Comparison of ENCODE assay signal across 12 cellular contexts in the genomic region with DNA sequence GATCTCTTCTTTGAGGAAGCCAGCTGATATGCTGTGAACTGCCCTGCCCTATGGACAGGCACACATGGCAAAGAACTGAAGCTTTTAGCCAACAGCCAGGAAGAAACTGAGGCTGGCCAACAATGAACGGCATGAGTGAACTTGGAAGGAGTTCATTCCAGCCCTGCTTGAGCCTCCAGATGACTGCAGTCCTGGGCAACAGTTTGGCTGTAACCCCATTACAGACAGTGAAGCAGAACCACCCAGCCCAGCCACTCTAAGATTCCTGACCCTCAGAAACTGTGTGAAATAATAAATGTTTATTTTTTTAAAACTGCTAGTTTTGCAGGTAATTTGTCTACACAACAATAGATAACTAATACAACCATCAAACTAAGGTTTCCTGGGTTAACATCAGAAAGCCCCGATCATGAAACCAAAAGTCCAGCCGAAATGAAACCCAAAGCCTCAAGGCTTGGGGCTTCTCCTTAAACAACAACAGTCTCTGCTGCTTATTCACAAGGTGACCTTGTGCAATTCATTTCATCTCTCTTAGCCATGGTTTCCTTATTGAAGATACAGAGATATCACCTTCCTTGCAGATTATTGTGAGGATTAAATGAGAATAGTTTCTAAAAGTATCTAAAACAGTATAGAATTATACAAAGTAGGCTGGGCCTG. TPM values are rescaled to one million over a fixed set of nuclear protein-coding genes. Genes with fewer than 3 reads are reported as not detected.
DNase-seq lines count a peak whose midpoint lies in the region; ATAC-seq, FAIRE-seq and TF ChIP-seq lines count a peak whose summit lies in the region.
"Had no signal": no experiment of that assay in that cellular context is flagged by ENCODE, and none has a peak within 500 bp of the region (broad histone marks: within the 10 kb centered on the region; RNA-seq: fewer than 3 reads in every experiment).

No MANE protein-coding gene starts in this region.

- H3K9me3 ChIP-seq in sigmoid colon, result no peaks in the 10 kb centered on the region
- H3K9me3 ChIP-seq: vagina had no signal

- no peak for DNase-seq in GM12891 (ENCODE audit: insufficient read length, low spot score)
- no peak for DNase-seq in HUDEP-2 (lab: John Stamatoyannopoulos, UW; ENCODE audit: unreplicated experiment in 76 of 76)
- no peak for DNase-seq in sigmoid colon
- DNase-seq in NCI-H510A treated with DMSO at 0.1 percent for 48 hours (lab: John Stamatoyannopoulos, UW), result no peak
- no peak for DNase-seq in pons (ENCODE audit: low spot score)
- DNase-seq: activated naive CD8-positive, alpha-beta T cell treated with anti-CD3 and anti-CD28 coated beads for 36 hours; kidney glomerular epithelial cell; WERI-Rb-1 had no signal

- no peak for TF ChIP-seq CTCF in sigmoid colon (IDR thresholded peaks at IDR 0.05)

- H3K27me3 ChIP-seq in sigmoid colon, result no peaks in the 10 kb centered on the region
- H3K27me3 ChIP-seq: vagina had no signal

- ATAC-seq in GM19372 (IDR thresholded peaks at IDR 0.05; ENCODE audit: low read depth, unreplicated experiment) (peak; percentile 34), HG02759 (IDR thresholded peaks at IDR 0.05; ENCODE audit: unreplicated experiment) (peak; percentile 42), HG03460 (IDR thresholded peaks at IDR 0.05; ENCODE audit: unreplicated experiment) (peak; percentile 50)

- intact Hi-C loops in sigmoid colon (cut with DNase I), result no loop called here

- no peak for TF ChIP-seq POLR2A in GM12891 (IDR thresholded peaks at IDR 0.05; ENCODE audit: low read depth, low read length)
- TF ChIP-seq POLR2A in sigmoid colon (IDR thresholded peaks at IDR 0.05), result no peak

- H3K4me1 ChIP-seq in sigmoid colon, result no peaks in the 10 kb centered on the region
- H3K4me1 ChIP-seq: vagina had no signal

- FAIRE-seq in GM12891 (lab: Jason Lieb, UNC), result no peak

- H3K36me3 ChIP-seq in sigmoid colon, result no peaks in the 10 kb centered on the region
- H3K36me3 ChIP-seq: vagina, WERI-Rb-1 had no signal

- 77 to 84% methylated on average over 3 of the region's 3 CpGs for WGBS in sigmoid colon, 2 donors

- no peak overlapping the region for H3K4me3 ChIP-seq in sigmoid colon
- H3K4me3 ChIP-seq: vagina had no signal

- no peak overlapping the region for H3K27ac ChIP-seq in sigmoid colon
- H3K27ac ChIP-seq: vagina, WERI-Rb-1 had no signal

- TF ChIP-seq EP300 in sigmoid colon (IDR thresholded peaks at IDR 0.05), result no peak

TF ChIP-seq in GM12891, 5 proteins besides CTCF, POLR2A, EP300 and RAD21:
- TF ChIP-seq TAF1 (IDR thresholded peaks at IDR 0.05; ENCODE audit: low read depth, low read length) (no peak), POU2F2 (IDR thresholded peaks at IDR 0.05; ENCODE audit: low read depth, low read length) (no peak), SPI1 (IDR thresholded peaks at IDR 0.05; ENCODE audit: low read depth, low read length) (peak; percentile 7; the same call in 1 of the 2 replicates), PAX5 (IDR thresholded peaks at IDR 0.05; ENCODE audit: insufficient read depth, low read length, severe bottlenecking) (no peak)

RNA-seq across cellular contexts. Expression of a gene that starts 31.4 kb away (rescaled TPM):
- polyA plus RNA-seq in GM12891 (2012; ENCODE audit: low read depth, missing spikeins), result 74.0 TPM
- 10 to 100 TPM; 24.6 to 43.5 (median 31.0) TPM for total RNA-seq in sigmoid colon
- 10 to 100 TPM; 37.7 to 79.3 (median 57.7) TPM for polyA plus RNA-seq in sigmoid colon
